In the genomic region with DNA sequence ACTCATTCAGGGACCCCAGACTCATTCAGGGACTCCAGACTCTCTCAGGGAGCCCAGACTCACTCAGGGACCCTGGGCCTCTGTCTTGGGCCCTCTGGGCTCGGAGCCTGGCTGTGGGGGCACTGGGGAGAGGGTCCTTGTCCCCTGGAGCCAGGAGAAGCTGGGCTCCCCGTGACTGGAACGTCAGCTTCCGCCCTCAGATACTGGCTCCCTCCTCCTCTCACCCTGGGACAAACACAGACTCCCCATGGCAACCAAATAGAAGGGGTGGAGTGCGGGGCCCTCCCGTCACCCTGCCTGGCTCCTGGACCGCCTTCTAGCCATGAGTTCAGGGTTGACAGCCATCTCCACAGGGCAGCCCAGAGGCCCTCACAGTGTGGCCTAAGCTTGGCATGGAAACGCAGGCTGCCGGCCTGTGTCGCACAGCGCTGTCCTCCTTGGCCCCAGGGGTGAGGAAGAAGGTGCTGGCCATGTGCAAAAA, we compare ENCODE assay signal across 13 cellular contexts. TPM values are rescaled to one million over a fixed set of nuclear protein-coding genes. Genes with fewer than 3 reads are reported as not detected.
DNase-seq lines count a peak whose midpoint lies in the region; ATAC-seq and TF ChIP-seq lines count a peak whose summit lies in the region.
"Had no signal": no experiment of that assay in that cellular context is flagged by ENCODE, and none has a peak within 500 bp of the region (broad histone marks: within the 10 kb centered on the region; RNA-seq: fewer than 3 reads in every experiment).

No MANE protein-coding gene starts in this region.

- no peaks in the 10 kb centered on the region for H3K27me3 ChIP-seq in neural progenitor cell
- H3K27me3 ChIP-seq: body of pancreas had no signal

- H3K79me2 ChIP-seq in neural progenitor cell (ENCODE audit: low read depth), result no peaks in the 10 kb centered on the region

- H3K4me3 ChIP-seq in neural progenitor cell (no peak overlapping the region), foreskin fibroblast (ENCODE audit: low read depth in 1 of 2, low read length in 2 of 2) (no peak overlapping the region)
- H3K4me3 ChIP-seq: body of pancreas had no signal

- intact Hi-C loops in Right ventricle myocardium superior (cut with DNase I), result loop anchor here (2.0 kb wide), 1 partner anchor 64 kb away; the partner anchor contains the start of gene TPPP

- no peak overlapping the region for H2AFZ ChIP-seq in neural progenitor cell (replicated peaks)

- no peak for TF ChIP-seq CTCF in neural progenitor cell (IDR thresholded peaks at IDR 0.05)
- TF ChIP-seq CTCF in foreskin fibroblast (IDR thresholded peaks at IDR 0.05; ENCODE audit: low read depth, low read length), result no peak

- H3K9me3 ChIP-seq in neural progenitor cell (ENCODE audit: low read depth), result no peaks in the 10 kb centered on the region
- H3K9me3 ChIP-seq: body of pancreas had no signal

- no peak overlapping the region for H3K9ac ChIP-seq in neural progenitor cell

- H3K4me2 ChIP-seq in neural progenitor cell, result no peak overlapping the region

- ATAC-seq in Right ventricle myocardium superior (ENCODE audit: poor library complexity), result peak; percentile 73
- ATAC-seq in HG03521 (IDR thresholded peaks at IDR 0.05; ENCODE audit: unreplicated experiment), result no peak
- no peak for ATAC-seq in GM18502 (IDR thresholded peaks at IDR 0.05; ENCODE audit: poor library complexity, unreplicated experiment)
- ATAC-seq: body of pancreas, Panc1 had no signal

- DNase-seq in AG08396 (ENCODE audit: low spot score) (peak; percentile 41), HT-29 (ENCODE audit: low spot score) (peak; percentile 82), Right ventricle myocardium superior (peak; percentile 82), neural progenitor cell (ENCODE audit: low spot score) (no peak), foreskin fibroblast (no peak), foreskin melanocyte (no peak)
- DNase-seq: GOT3, NCI-H2081 had no signal

- H3K27ac Mint-ChIP-seq in neural progenitor cell, result peak overlapping the region; percentile 87
- H3K27ac Mint-ChIP-seq: B cell had no signal

- no peaks in the 10 kb centered on the region for H3K36me3 ChIP-seq in neural progenitor cell

- peaks cover 28% of the 10 kb centered on the region for H3K4me1 ChIP-seq in neural progenitor cell

- H3K27me3 Mint-ChIP-seq in neural progenitor cell (ENCODE audit: insufficient read depth, low read depth), result peaks cover 12% of the 10 kb centered on the region

- no peaks in the 10 kb centered on the region for H4K20me1 ChIP-seq in neural progenitor cell (ENCODE audit: low read depth)

- H3K36me3 Mint-ChIP-seq in neural progenitor cell, result no peaks in the 10 kb centered on the region

- H3K4me1 Mint-ChIP-seq in neural progenitor cell, result peaks cover 36% of the 10 kb centered on the region
- H3K4me1 Mint-ChIP-seq: B cell had no signal

- no peak overlapping the region for H3K27ac ChIP-seq in neural progenitor cell
- H3K27ac ChIP-seq: body of pancreas had no signal

- no peaks in the 10 kb centered on the region for H3K9me3 Mint-ChIP-seq in neural progenitor cell

- peak overlapping the region; percentile 60 for H3K4me3 Mint-ChIP-seq in neural progenitor cell
- H3K4me3 Mint-ChIP-seq: B cell had no signal

- no peaks in the 10 kb centered on the region for H3F3A ChIP-seq in neural progenitor cell (ENCODE audit: low read depth)

RNA-seq across cellular contexts. Expression of gene ZDHHC11B, which starts 27.6 kb away (rescaled TPM):
- total RNA-seq in HT-29 (2014; rRNA removed; shearing (Covaris generic)), result 3.7 and 5.2 TPM in 2 replicates
- total RNA-seq in Right ventricle myocardium superior (18.8 TPM), neural progenitor cell (ENCODE audit: low replicate concordance) (0.25 and 0.60 TPM in 2 replicates)

Comparison
In these comparisons a context has a peak if more than half of its experiments do, and no peak if none do; other contexts are left out.
1. DNase-seq: peak in AG08396 (single experiment), HT-29 (single experiment) and Right ventricle myocardium superior (single experiment); none in neural progenitor cell (single experiment), foreskin fibroblast (0 of 2) and foreskin melanocyte (single experiment).